8 cellular contexts compared by ENCODE assay signal in genomic region chr5:179265529-179266290, GRCh38.
DNase-seq lines count a peak whose midpoint lies in the region; ATAC-seq and TF ChIP-seq lines count a peak whose summit lies in the region.

No MANE protein-coding gene starts in this region.

- CTCF ChIA-PET in AG04449 (lab: Yijun Ruan, JAX) = interaction anchor here (0.6 to 1.7 kb wide), 3 partner anchors 9 to 1522 kb away, joined by 3 to 13 read pairs (median 3); no protein-coding TSS in a partner anchor

- DNase-seq in AG04449 (ENCODE audit: low read depth, low spot score) = peak; percentile 96
- peak; percentile 51 for DNase-seq in NCI-H2171 (lab: John Stamatoyannopoulos, UW)
- DNase-seq in fibroblast of peridontal ligament (ENCODE audit: extremely low read depth) = peak; percentile 98
- no peak for DNase-seq in NCI-H1105 (lab: John Stamatoyannopoulos, UW)
- DNase-seq in activated CD4-positive, alpha-beta T cell treated with anti-CD3 and anti-CD28 coated beads, Interleukin-2, amount 50 U/mL, for 1 hour = no peak
- DNase-seq in NCI-H510A treated with DMSO at 0.1 percent for 48 hours (lab: John Stamatoyannopoulos, UW) = no peak

- no peaks in the 10 kb centered on the region for H3K9me3 Mint-ChIP-seq in nephron

- H3K4me3 ChIP-seq in AG04449 (ENCODE audit: low read depth, low read length) = peak overlapping the region; percentile 23; the same call in 1 of the 2 replicates

- peak overlapping the region; percentile 53 to 99 (median 98) for H3K27ac Mint-ChIP-seq in nephron

- H3K27me3 Mint-ChIP-seq in nephron (ENCODE audit: low read depth) = peaks cover 4% of the 10 kb centered on the region

- H3K4me3 Mint-ChIP-seq in nephron = peak overlapping the region; percentile 39 to 76 (median 70)

- no peak for ATAC-seq in GM19397 (IDR thresholded peaks at IDR 0.05; ENCODE audit: unreplicated experiment)

- POLR2A ChIA-PET in AG04449 (lab: Yijun Ruan, JAX) = interaction anchor here (0.6 to 1.0 kb wide), 3 partner anchors 48 to 235 kb away, joined by 3 read pairs; no protein-coding TSS in a partner anchor

- H3K4me1 Mint-ChIP-seq in nephron = peaks cover 73% of the 10 kb centered on the region

- H3K36me3 Mint-ChIP-seq in nephron (ENCODE audit: low read depth) = no peaks in the 10 kb centered on the region

- no peak for TF ChIP-seq CTCF in AG04449 (IDR thresholded peaks at IDR 0.05; ENCODE audit: insufficient read depth, low read length, missing control alignments)
- TF ChIP-seq CTCF in nephron (IDR thresholded peaks at IDR 0.05; ENCODE audit: unreplicated experiment in 3 of 3) = no peak

Comparison
In these comparisons a context has a peak if more than half of its experiments do, and no peak if none do; other contexts are left out.
1. DNase-seq: peak in AG04449 (single experiment), NCI-H2171 (single experiment) and fibroblast of peridontal ligament (single experiment); none in NCI-H1105 (single experiment), activated CD4-positive, alpha-beta T cell treated with anti-CD3 and anti-CD28 coated beads, Interleukin-2, amount 50 U/mL, for 1 hour (single experiment) and NCI-H510A treated with DMSO at 0.1 percent for 48 hours (single experiment).